In genomic region chr1:55168353-55168752, GRCh38 we compare ENCODE assay signal across 12 cellular contexts. TPM values are rescaled to one million over a fixed set of nuclear protein-coding genes. Genes with fewer than 3 reads are reported as not detected.
A peak's percentile ranks its signal among the peaks of the same experiment; 100 is the strongest.
DNase-seq lines count a peak whose midpoint lies in the region; ATAC-seq lines count a peak whose summit lies in the region.
"Had no signal": no experiment of that assay in that cellular context is flagged by ENCODE, and none has a peak within 500 bp of the region (broad histone marks: within the 10 kb centered on the region; RNA-seq: fewer than 3 reads in every experiment).

No MANE protein-coding gene starts in this region.

- H3K27me3 Mint-ChIP-seq in activated naive CD4-positive, alpha-beta T cell treated with anti-CD3 and anti-CD28 coated beads, Interleukin-2, amount 50 U/mL, for 24 hours: no peaks in the 10 kb centered on the region
- no peaks in the 10 kb centered on the region for H3K27me3 Mint-ChIP-seq in activated naive CD4-positive, alpha-beta T cell treated with anti-CD3 and anti-CD28 coated beads, Interleukin-2, amount 10 ng/mL, durations not matched to agents 7 days and 5 days
- no peaks in the 10 kb centered on the region for H3K27me3 Mint-ChIP-seq in activated naive CD8-positive, alpha-beta T cell treated with anti-CD3 and anti-CD28 coated beads for 36 hours
- H3K27me3 Mint-ChIP-seq in T-helper 17 cell: no peaks in the 10 kb centered on the region

- no peaks in the 10 kb centered on the region for H3K27me3 ChIP-seq in iPS-20b (ENCODE audit: insufficient read depth, low read length)

- H3K4me3 Mint-ChIP-seq in activated naive CD4-positive, alpha-beta T cell treated with anti-CD3 and anti-CD28 coated beads, Interleukin-2, amount 50 U/mL, for 24 hours: no peak overlapping the region
- no peak overlapping the region for H3K4me3 Mint-ChIP-seq in activated naive CD4-positive, alpha-beta T cell treated with anti-CD3 and anti-CD28 coated beads, Interleukin-2, amount 10 ng/mL, durations not matched to agents 7 days and 5 days
- H3K4me3 Mint-ChIP-seq in activated naive CD8-positive, alpha-beta T cell treated with anti-CD3 and anti-CD28 coated beads for 36 hours: no peak overlapping the region
- no peak overlapping the region for H3K4me3 Mint-ChIP-seq in T-helper 17 cell

- peaks cover 30% of the 10 kb centered on the region for H3K36me3 Mint-ChIP-seq in activated naive CD4-positive, alpha-beta T cell treated with anti-CD3 and anti-CD28 coated beads, Interleukin-2, amount 50 U/mL, for 24 hours
- H3K36me3 Mint-ChIP-seq in activated naive CD4-positive, alpha-beta T cell treated with anti-CD3 and anti-CD28 coated beads, Interleukin-2, amount 10 ng/mL, durations not matched to agents 7 days and 5 days: peaks cover 48% of the 10 kb centered on the region
- peaks cover 54% of the 10 kb centered on the region for H3K36me3 Mint-ChIP-seq in activated naive CD8-positive, alpha-beta T cell treated with anti-CD3 and anti-CD28 coated beads for 36 hours
- peaks cover 16% of the 10 kb centered on the region for H3K36me3 Mint-ChIP-seq in T-helper 17 cell (ENCODE audit: low read depth)

- no peak overlapping the region for H3K9ac ChIP-seq in iPS-20b (ENCODE audit: low read depth, low read length)

- H3K9me3 ChIP-seq in iPS-20b (ENCODE audit: insufficient read depth, low read depth, low read length) (no peaks in the 10 kb centered on the region), T-helper 17 cell (ENCODE audit: control insufficient read depth, low read length, poor library complexity, severe bottlenecking) (no peaks in the 10 kb centered on the region)

- H3K4me1 Mint-ChIP-seq in activated naive CD4-positive, alpha-beta T cell treated with anti-CD3 and anti-CD28 coated beads, Interleukin-2, amount 50 U/mL, for 24 hours: peaks cover 61% of the 10 kb centered on the region
- peaks cover 12% of the 10 kb centered on the region for H3K4me1 Mint-ChIP-seq in activated naive CD4-positive, alpha-beta T cell treated with anti-CD3 and anti-CD28 coated beads, Interleukin-2, amount 10 ng/mL, durations not matched to agents 7 days and 5 days
- H3K4me1 Mint-ChIP-seq in activated naive CD8-positive, alpha-beta T cell treated with anti-CD3 and anti-CD28 coated beads for 36 hours: peaks cover 53% of the 10 kb centered on the region
- H3K4me1 Mint-ChIP-seq in T-helper 17 cell: peaks cover 27% of the 10 kb centered on the region

- no peak for DNase-seq in activated naive CD4-positive, alpha-beta T cell treated with anti-CD3 and anti-CD28 coated beads, Interleukin-2, amount 10 ng/mL, durations not matched to agents 7 days and 5 days
- no peak for DNase-seq in activated naive CD8-positive, alpha-beta T cell treated with anti-CD3 and anti-CD28 coated beads for 36 hours
- no peak for DNase-seq in T-helper 17 cell
- no peak for DNase-seq in NCI-H1436 treated with DMSO at 0.1 percent for 48 hours (lab: John Stamatoyannopoulos, UW)
- DNase-seq in kidney glomerular epithelial cell (lab: John Stamatoyannopoulos, UW): no peak
- DNase-seq: Calu3, DMS79, NCI-H2029 treated with DMSO at 0.1 percent for 48 hours, NCI-H510A treated with DMSO at 0.1 percent for 48 hours had no signal

- CTCF ChIA-PET in activated naive CD4-positive, alpha-beta T cell treated with anti-CD3 and anti-CD28 coated beads, Interleukin-2, amount 10 ng/mL, durations not matched to agents 7 days and 5 days (lab: Charles Lee): no interaction called here

- H3K27ac ChIP-seq in iPS-20b (ENCODE audit: low read length): peak overlapping the region; percentile 39

- no peaks in the 10 kb centered on the region for H3K9me3 Mint-ChIP-seq in activated naive CD4-positive, alpha-beta T cell treated with anti-CD3 and anti-CD28 coated beads, Interleukin-2, amount 50 U/mL, for 24 hours
- H3K9me3 Mint-ChIP-seq in activated naive CD4-positive, alpha-beta T cell treated with anti-CD3 and anti-CD28 coated beads, Interleukin-2, amount 10 ng/mL, durations not matched to agents 7 days and 5 days: no peaks in the 10 kb centered on the region
- H3K9me3 Mint-ChIP-seq in activated naive CD8-positive, alpha-beta T cell treated with anti-CD3 and anti-CD28 coated beads for 36 hours: no peaks in the 10 kb centered on the region

- no peak overlapping the region for H3K4me3 ChIP-seq in iPS-20b (ENCODE audit: low read length)

- peak overlapping the region; percentile 91 for H3K27ac Mint-ChIP-seq in activated naive CD4-positive, alpha-beta T cell treated with anti-CD3 and anti-CD28 coated beads, Interleukin-2, amount 50 U/mL, for 24 hours
- H3K27ac Mint-ChIP-seq in activated naive CD4-positive, alpha-beta T cell treated with anti-CD3 and anti-CD28 coated beads, Interleukin-2, amount 10 ng/mL, durations not matched to agents 7 days and 5 days: no peak overlapping the region
- H3K27ac Mint-ChIP-seq in activated naive CD8-positive, alpha-beta T cell treated with anti-CD3 and anti-CD28 coated beads for 36 hours: peak overlapping the region; percentile 68
- H3K27ac Mint-ChIP-seq in T-helper 17 cell: no peak overlapping the region

- no peak for ATAC-seq in T-helper 17 cell
- ATAC-seq: HCT116 had no signal

- H3K36me3 ChIP-seq in iPS-20b (ENCODE audit: insufficient read depth, low read depth, low read length): peaks cover 53% of the 10 kb centered on the region

- H3K4me1 ChIP-seq in iPS-20b (ENCODE audit: insufficient read depth, low read length): peaks cover 5% of the 10 kb centered on the region; the same call in 1 of the 2 replicates

RNA-seq across cellular contexts. Expression of gene USP24, which starts 46.8 kb away (rescaled TPM):
- 10 to 100 TPM; 44.4 to 51.2 TPM for total RNA-seq in activated naive CD8-positive, alpha-beta T cell treated with anti-CD3 and anti-CD28 coated beads for 36 hours
- total RNA-seq in T-helper 17 cell: 10 to 100 TPM; 69.5 to 82.9 TPM

Comparison
In these comparisons a context has a peak if more than half of its experiments do, and no peak if none do; other contexts are left out.
1. H3K27ac Mint-ChIP-seq: peak in activated naive CD4-positive, alpha-beta T cell treated with anti-CD3 and anti-CD28 coated beads, Interleukin-2, amount 50 U/mL, for 24 hours (single experiment) and activated naive CD8-positive, alpha-beta T cell treated with anti-CD3 and anti-CD28 coated beads for 36 hours (single experiment); none in activated naive CD4-positive, alpha-beta T cell treated with anti-CD3 and anti-CD28 coated beads, Interleukin-2, amount 10 ng/mL, durations not matched to agents 7 days and 5 days (single experiment) and T-helper 17 cell (single experiment).